Comparison of ENCODE assay signal across 8 cellular contexts in genomic region chr2:48415765-48416515, GRCh38. TPM values are rescaled to one million over a fixed set of nuclear protein-coding genes. Genes with fewer than 3 reads are reported as not detected.
DNase-seq lines count a peak whose midpoint lies in the region; ATAC-seq lines count a peak whose summit lies in the region.

No MANE protein-coding gene starts in this region.

- no peaks in the 10 kb centered on the region for H3K9me3 ChIP-seq in SJCRH30 (replicated peaks)
- H3K9me3 ChIP-seq in iPS-18a (ENCODE audit: control insufficient read depth, low read depth, low read length) = no peaks in the 10 kb centered on the region
- no peaks in the 10 kb centered on the region for H3K9me3 ChIP-seq in HAP-1
- H3K9me3 ChIP-seq in effector memory CD4-positive, alpha-beta T cell (ENCODE audit: control insufficient read depth, low read length) = no peaks in the 10 kb centered on the region

- DNase-seq in Right ventricle myocardium inferior (ENCODE audit: missing footprints) (no peak), cardiac septum (ENCODE audit: low spot score) (no peak), SJCRH30 (peak; percentile 19 to 53), HAP-1 (ENCODE audit: low spot score in 2 of 2) (no peak)
- DNase-seq in activated T-cell treated with anti-CD3 and anti-CD28 coated beads, Interleukin-2, amount 50 U/mL, for 24 hours = no peak
- no peak for DNase-seq in effector memory CD4-positive, alpha-beta T cell

- H3K9ac ChIP-seq in iPS-18a (ENCODE audit: low read length) = no peak overlapping the region

- H3K27me3 Mint-ChIP-seq in activated T-cell treated with anti-CD3 and anti-CD28 coated beads, Interleukin-2, amount 50 U/mL, for 24 hours = peaks cover 2% of the 10 kb centered on the region

- no peaks in the 10 kb centered on the region for H3K9me3 Mint-ChIP-seq in activated T-cell treated with anti-CD3 and anti-CD28 coated beads, Interleukin-2, amount 50 U/mL, for 24 hours

- H3K4me1 ChIP-seq in SJCRH30 = peaks cover 15% of the 10 kb centered on the region
- peaks cover 20% of the 10 kb centered on the region for H3K4me1 ChIP-seq in iPS-18a (ENCODE audit: control insufficient read depth, low read depth, low read length)
- peaks cover 10% of the 10 kb centered on the region for H3K4me1 ChIP-seq in HAP-1
- H3K4me1 ChIP-seq in effector memory CD4-positive, alpha-beta T cell (ENCODE audit: control insufficient read depth, insufficient read depth, low read length, poor library complexity, severe bottlenecking) = peaks cover 22% of the 10 kb centered on the region

- H3K36me3 Mint-ChIP-seq in activated T-cell treated with anti-CD3 and anti-CD28 coated beads, Interleukin-2, amount 50 U/mL, for 24 hours (ENCODE audit: low read depth) = no peaks in the 10 kb centered on the region

- H3K4me3 ChIP-seq in SJCRH30 (no peak overlapping the region), iPS-18a (ENCODE audit: low read length) (no peak overlapping the region), HAP-1 (no peak overlapping the region)
- no peak overlapping the region for H3K4me3 ChIP-seq in effector memory CD4-positive, alpha-beta T cell (ENCODE audit: insufficient read depth, low read depth, low read length, poor library complexity, severe bottlenecking)

- H3K27me3 ChIP-seq in SJCRH30 = no peaks in the 10 kb centered on the region
- peaks cover 4% of the 10 kb centered on the region for H3K27me3 ChIP-seq in iPS-18a (ENCODE audit: control insufficient read depth, insufficient read depth, low read length)
- no peaks in the 10 kb centered on the region for H3K27me3 ChIP-seq in HAP-1 (ENCODE audit: low read depth)
- no peaks in the 10 kb centered on the region for H3K27me3 ChIP-seq in effector memory CD4-positive, alpha-beta T cell (replicated peaks; ENCODE audit: control insufficient read depth, insufficient read depth, low read length, poor library complexity, severe bottlenecking)

- H3K4me3 Mint-ChIP-seq in activated T-cell treated with anti-CD3 and anti-CD28 coated beads, Interleukin-2, amount 50 U/mL, for 24 hours = no peak overlapping the region

- no peak overlapping the region for H3K27ac Mint-ChIP-seq in activated T-cell treated with anti-CD3 and anti-CD28 coated beads, Interleukin-2, amount 50 U/mL, for 24 hours

- in situ Hi-C loops in HAP-1 (cut with MboI; ENCODE audit: low sequenced_read_pairs) = no loop called here

- intact Hi-C loops in Right ventricle myocardium inferior (cut with DNase I) (no loop called here), cardiac septum (cut with DNase I) (loop anchor here (5.0 kb wide), 1 partner anchor 169 kb away; no protein-coding TSS in a partner anchor)

- ATAC-seq in Right ventricle myocardium inferior (peak; percentile 17), HG03442 (IDR thresholded peaks at IDR 0.05; ENCODE audit: unreplicated experiment) (no peak)

- peaks cover 38% of the 10 kb centered on the region for H3K4me1 Mint-ChIP-seq in activated T-cell treated with anti-CD3 and anti-CD28 coated beads, Interleukin-2, amount 50 U/mL, for 24 hours (ENCODE audit: low read depth)

- H3K36me3 ChIP-seq in SJCRH30 (no peaks in the 10 kb centered on the region), iPS-18a (ENCODE audit: control insufficient read depth, low read depth, low read length) (no peaks in the 10 kb centered on the region), HAP-1 (replicated peaks) (no peaks in the 10 kb centered on the region)
- H3K36me3 ChIP-seq in effector memory CD4-positive, alpha-beta T cell (ENCODE audit: control insufficient read depth, insufficient read depth, low read length) = no peaks in the 10 kb centered on the region

- H3K27ac ChIP-seq in SJCRH30 (peak overlapping the region; percentile 24), iPS-18a (ENCODE audit: low read length) (peak overlapping the region; percentile 35)
- H3K27ac ChIP-seq in effector memory CD4-positive, alpha-beta T cell (ENCODE audit: insufficient read depth, low read length, poor library complexity, severe bottlenecking) = no peak overlapping the region

RNA-seq across cellular contexts. Expression of gene PPP1R21, which starts 24.6 kb away (rescaled TPM):
- total RNA-seq in Right ventricle myocardium inferior = 9.5 TPM
- total RNA-seq in cardiac septum = 13.0 TPM
- 10.0 and 10.6 TPM in 2 replicates for total RNA-seq in SJCRH30 (2014; rRNA removed; shearing (Covaris generic))

Comparison
In these comparisons a context has a peak if more than half of its experiments do, and no peak if none do; other contexts are left out.
1. DNase-seq: peak in SJCRH30 (2 of 2); none in Right ventricle myocardium inferior (single experiment), cardiac septum (single experiment), HAP-1 (0 of 2), activated T-cell treated with anti-CD3 and anti-CD28 coated beads, Interleukin-2, amount 50 U/mL, for 24 hours (single experiment) and effector memory CD4-positive, alpha-beta T cell (0 of 3).